15 cellular contexts compared by ENCODE assay signal in the genomic region with DNA sequence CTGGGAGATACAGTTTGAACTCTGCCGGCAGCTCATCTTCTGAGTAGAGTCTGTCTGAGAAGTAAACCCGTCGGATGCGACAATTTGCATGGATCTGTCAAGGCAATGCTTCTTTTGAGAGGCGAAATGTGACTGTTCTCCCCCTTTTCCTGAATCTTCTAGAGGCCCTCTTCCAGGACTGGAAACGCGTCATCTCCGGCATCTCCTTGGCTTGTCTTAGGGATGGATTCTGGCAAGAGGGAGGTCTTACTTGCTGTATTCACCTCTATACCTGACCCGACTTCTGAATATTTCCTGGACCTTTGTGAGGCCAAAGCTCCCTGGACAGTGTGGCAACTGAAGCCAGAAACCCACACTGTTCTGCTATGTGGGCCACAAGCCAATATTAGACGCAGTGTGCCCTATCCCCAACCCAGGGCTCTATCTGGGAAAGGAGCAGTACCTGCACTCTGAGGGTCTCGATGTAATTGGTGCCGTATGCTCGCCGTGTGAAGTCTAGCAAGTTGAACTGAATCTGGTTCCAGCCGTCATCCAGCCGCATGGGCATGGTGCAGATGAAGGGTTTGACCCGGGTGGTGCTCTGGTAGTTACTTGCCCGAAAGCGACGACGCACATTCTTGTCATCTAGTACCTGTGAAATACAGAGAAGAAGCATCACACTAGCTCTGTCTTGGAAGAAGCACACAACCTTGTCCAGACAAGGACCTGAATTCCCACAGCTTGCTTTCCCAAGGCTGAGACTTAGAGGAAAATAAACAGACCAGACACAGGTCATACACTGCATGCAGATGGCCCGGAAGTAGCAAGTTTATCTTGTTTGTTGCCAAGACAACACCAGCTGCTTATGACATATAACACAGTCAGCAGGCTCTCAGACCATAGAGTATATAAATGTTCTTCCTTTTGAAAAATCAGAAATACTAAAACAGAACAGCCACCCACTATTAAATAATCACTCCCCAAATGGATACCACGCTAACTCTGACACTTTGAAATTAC. TPM values are rescaled to one million over a fixed set of nuclear protein-coding genes. Genes with fewer than 3 reads are reported as not detected.
A peak's percentile ranks its signal among the peaks of the same experiment; 100 is the strongest.
DNase-seq lines count a peak whose midpoint lies in the region; ATAC-seq and TF ChIP-seq lines count a peak whose summit lies in the region.
"Had no signal": no experiment of that assay in that cellular context is flagged by ENCODE, and none has a peak within 500 bp of the region (broad histone marks: within the 10 kb centered on the region; RNA-seq: fewer than 3 reads in every experiment).

No MANE protein-coding gene starts in this region.

- H3K4me1 ChIP-seq in heart left ventricle = peaks cover 8 to 67% (median 42%) of the 10 kb centered on the region in 12 donors
- H3K4me1 ChIP-seq in left lung = peaks cover 10 to 21% of the 10 kb centered on the region in 2 donors
- peaks cover 17 to 37% (median 30%) of the 10 kb centered on the region in 4 donors for H3K4me1 ChIP-seq in upper lobe of left lung

- POLR2A ChIA-PET in activated CD4-positive, alpha-beta memory T cell treated with anti-CD3 and anti-CD28 coated beads for 36 hours (lab: Charles Lee) = no interaction called here

- H3K4me3 Mint-ChIP-seq in activated CD4-positive, alpha-beta memory T cell treated with anti-CD3 and anti-CD28 coated beads for 36 hours = no peak overlapping the region
- no peak overlapping the region for H3K4me3 Mint-ChIP-seq in type B pancreatic cell
- H3K4me3 Mint-ChIP-seq: CD4-positive, alpha-beta T cell had no signal

- H3K36me3 ChIP-seq in heart left ventricle = peaks cover 0 to 48% (median 42%) of the 10 kb centered on the region in 9 donors
- H3K36me3 ChIP-seq in left lung = peaks cover 0 to 45% of the 10 kb centered on the region in 2 donors
- peaks cover 17 to 46% (median 19%) of the 10 kb centered on the region in 4 donors for H3K36me3 ChIP-seq in upper lobe of left lung

- H3K27ac ChIP-seq in heart left ventricle (peak overlapping the region in 11 of 12 donors; percentile 49 to 79 (median 72)), left lung (peak overlapping the region; percentile 45 to 54), upper lobe of left lung (peak overlapping the region; percentile 22 to 76 (median 60))

- H3K4me3 ChIP-seq in heart left ventricle (peak overlapping the region in 8 of 12 donors; percentile 4 to 43 (median 35)), left lung (no peak overlapping the region), upper lobe of left lung (no peak overlapping the region)
- H3K4me3 ChIP-seq: esophagus squamous epithelium, sigmoid colon had no signal

- DNase-seq in heart left ventricle (no peak), cardiac septum (ENCODE audit: low spot score) (no peak), dermis microvascular lymphatic vessel endothelial cell (ENCODE audit: low read depth in 2 of 2) (peak; percentile 47 to 54), left lung (no peak), upper lobe of left lung (no peak), type B pancreatic cell (ENCODE audit: extremely low spot score, unreplicated experiment) (no peak)
- no peak for DNase-seq in activated CD4-positive, alpha-beta memory T cell treated with anti-CD3 and anti-CD28 coated beads for 36 hours
- DNase-seq: activated CD8-positive, alpha-beta memory T cell treated with anti-CD3 and anti-CD28 coated beads for 24 hours; CD4-positive, alpha-beta T cell; esophagus squamous epithelium; hypothalamus; NCI-H2081; NCI-H524 treated with DMSO at 0.1 percent for 48 hours; sigmoid colon had no signal

- H3K9me3 ChIP-seq in heart left ventricle (no peaks in the 10 kb centered on the region), left lung (no peaks in the 10 kb centered on the region), upper lobe of left lung (no peaks in the 10 kb centered on the region)
- H3K9me3 ChIP-seq: esophagus squamous epithelium, sigmoid colon had no signal

- 53 to 64% (median 58%) methylated on average over 22 to 23 of the region's 23 CpGs for WGBS in heart left ventricle, 4 donors
- 60 to 70% methylated on average over 18 to 23 of the region's 23 CpGs for whole genome bisulfite sequencing in upper lobe of left lung, 2 donors

- intact Hi-C loops in heart left ventricle (cut with DNase I) (no loop called here), cardiac septum (cut with DNase I) (no loop called here), left lung (cut with DNase I) (no loop called here)
- intact Hi-C loops in activated CD4-positive, alpha-beta memory T cell treated with anti-CD3 and anti-CD28 coated beads for 36 hours (cut with micrococcal nuclease) = no loop called here

- no peak for TF ChIP-seq CTCF in heart left ventricle (IDR thresholded peaks at IDR 0.05)
- TF ChIP-seq CTCF in left lung (IDR thresholded peaks at IDR 0.05) = no peak
- TF ChIP-seq CTCF in upper lobe of left lung (IDR thresholded peaks at IDR 0.05) = no peak
- no peak for TF ChIP-seq CTCF in type B pancreatic cell (conservative IDR thresholded peaks at IDR 0.05)

- TF ChIP-seq POLR2A in heart left ventricle (IDR thresholded peaks at IDR 0.05) = no peak
- TF ChIP-seq POLR2A in upper lobe of left lung (IDR thresholded peaks at IDR 0.05) = no peak

- TF ChIP-seq EP300 in upper lobe of left lung (IDR thresholded peaks at IDR 0.05) = peak in 1 of 4 donors; percentile 47

- ATAC-seq in heart left ventricle (peak in 3 of 4 donors; percentile 34 to 73 (median 44)), left lung (no peak), upper lobe of left lung (ENCODE audit: low FRiP score in 2 of 2) (no peak), HG02884 (IDR thresholded peaks at IDR 0.05; ENCODE audit: unreplicated experiment) (no peak)

- H3K27me3 ChIP-seq in heart left ventricle (no peaks in the 10 kb centered on the region), left lung (no peaks in the 10 kb centered on the region), upper lobe of left lung (no peaks in the 10 kb centered on the region)
- H3K27me3 ChIP-seq: esophagus squamous epithelium, sigmoid colon had no signal

- no peaks in the 10 kb centered on the region for H3K9me3 Mint-ChIP-seq in activated CD4-positive, alpha-beta memory T cell treated with anti-CD3 and anti-CD28 coated beads for 36 hours
- no peaks in the 10 kb centered on the region for H3K9me3 Mint-ChIP-seq in type B pancreatic cell
- H3K9me3 Mint-ChIP-seq: CD4-positive, alpha-beta T cell had no signal

- H3K27me3 Mint-ChIP-seq in activated CD4-positive, alpha-beta memory T cell treated with anti-CD3 and anti-CD28 coated beads for 36 hours = no peaks in the 10 kb centered on the region
- H3K27me3 Mint-ChIP-seq in type B pancreatic cell = no peaks in the 10 kb centered on the region
- H3K27me3 Mint-ChIP-seq: CD4-positive, alpha-beta T cell had no signal

- CTCF ChIA-PET in activated CD4-positive, alpha-beta memory T cell treated with anti-CD3 and anti-CD28 coated beads for 36 hours (lab: Charles Lee) = interaction anchor here (1.2 kb wide), 1 partner anchor 18 kb away, joined by 6 read pairs; no protein-coding TSS in a partner anchor

- peaks cover 6% of the 10 kb centered on the region for H3K4me1 Mint-ChIP-seq in activated CD4-positive, alpha-beta memory T cell treated with anti-CD3 and anti-CD28 coated beads for 36 hours (ENCODE audit: low read depth)
- peaks cover 19% of the 10 kb centered on the region for H3K4me1 Mint-ChIP-seq in type B pancreatic cell (ENCODE audit: unreplicated experiment)

- no peak overlapping the region for H3K27ac Mint-ChIP-seq in activated CD4-positive, alpha-beta memory T cell treated with anti-CD3 and anti-CD28 coated beads for 36 hours
- H3K27ac Mint-ChIP-seq in type B pancreatic cell = no peak overlapping the region
- H3K27ac Mint-ChIP-seq: CD4-positive, alpha-beta T cell had no signal

- H3K36me3 Mint-ChIP-seq in activated CD4-positive, alpha-beta memory T cell treated with anti-CD3 and anti-CD28 coated beads for 36 hours = peaks cover 23% of the 10 kb centered on the region
- peaks cover 34% of the 10 kb centered on the region for H3K36me3 Mint-ChIP-seq in type B pancreatic cell

RNA-seq across cellular contexts. Expression of gene CFAP20, which starts 14.1 kb away (rescaled TPM):
- 10 to 100 TPM; 30.7 to 57.5 (median 36.3) TPM for total RNA-seq in heart left ventricle
- polyA plus RNA-seq in heart left ventricle = 10 to 100 TPM; 22.7 to 60.4 TPM
- 36.7 TPM for total RNA-seq in cardiac septum
- total RNA-seq in dermis microvascular lymphatic vessel endothelial cell = 44.3 and 51.2 TPM in 2 replicates
- 10 to 100 TPM; 26.0 to 27.6 TPM for total RNA-seq in left lung
- 10 to 100 TPM; 12.6 to 43.3 (median 26.4) TPM for total RNA-seq in upper lobe of left lung
- total RNA-seq in activated CD4-positive, alpha-beta memory T cell treated with anti-CD3 and anti-CD28 coated beads for 36 hours = 10 to 100 TPM; 37.2 to 38.6 TPM
- total RNA-seq in type B pancreatic cell (ENCODE audit: low replicate concordance) = 37.2 and 41.7 TPM in 2 replicates

Comparison
In these comparisons a context has a peak if more than half of its experiments do, and no peak if none do; other contexts are left out.
1. ATAC-seq: peak in heart left ventricle (3 of 4); none in left lung (single experiment), upper lobe of left lung (0 of 2) and HG02884 (single experiment).
2. DNase-seq: peak in dermis microvascular lymphatic vessel endothelial cell (2 of 2); none in heart left ventricle (0 of 5), cardiac septum (single experiment), left lung (0 of 2), upper lobe of left lung (0 of 2), activated CD4-positive, alpha-beta memory T cell treated with anti-CD3 and anti-CD28 coated beads for 36 hours (single experiment) and type B pancreatic cell (single experiment).
3. H3K4me3 ChIP-seq: peak in heart left ventricle (8 of 12); none in left lung (0 of 2) and upper lobe of left lung (0 of 4).
4. Peak in every context shown above with its lines, with median percentiles within 50 percentile points of each other: H3K27ac ChIP-seq.